ENCODE assay signal across 20 cellular contexts in the genomic region with DNA sequence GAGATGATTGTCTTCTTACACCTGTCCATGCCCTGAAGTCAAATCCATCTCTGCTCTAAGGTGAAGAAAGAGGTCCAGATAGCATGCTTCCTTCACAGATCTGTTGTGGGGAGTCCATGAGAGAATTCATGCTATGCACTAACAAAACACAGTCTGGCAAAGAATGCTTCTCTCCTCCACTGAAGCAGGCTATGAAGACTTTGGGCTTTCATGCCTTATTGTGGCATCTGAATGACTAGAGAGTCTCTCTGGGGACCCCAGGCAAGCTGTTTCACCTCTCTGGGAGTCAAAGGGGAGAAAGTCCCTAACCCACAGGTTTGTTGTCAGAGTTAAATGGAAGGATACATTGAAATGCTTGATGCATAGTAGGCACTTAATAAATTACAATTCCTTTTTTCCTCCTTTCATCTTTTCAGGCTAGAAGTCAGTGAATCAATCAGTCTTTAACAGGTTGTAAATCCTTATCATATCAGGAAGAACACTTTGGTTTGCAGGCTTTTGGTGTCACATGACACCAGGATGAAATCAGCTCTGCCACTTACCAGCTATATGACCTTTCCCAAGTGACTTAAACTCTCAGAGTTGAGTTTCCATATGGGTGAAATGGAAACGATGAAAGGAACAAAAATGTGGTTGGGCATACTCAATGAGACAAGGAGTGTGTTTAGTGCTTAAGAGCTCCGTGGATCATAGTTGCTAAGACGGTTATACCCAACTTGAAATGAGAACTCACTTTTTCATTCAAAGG.
"Had no signal": no experiment of that assay in that cellular context is flagged by ENCODE, and none has a peak within 500 bp of the region (broad histone marks: within the 10 kb centered on the region; RNA-seq: fewer than 3 reads in every experiment).

No MANE protein-coding gene starts in this region.

- FAIRE-seq: colon, keratinocyte, urothelium cell line had no signal

- DNase-seq: activated CD4-positive, alpha-beta T cell treated with anti-CD3 and anti-CD28 coated beads for 1 hour; activated CD4-positive, alpha-beta T cell treated with anti-CD3 and anti-CD28 coated beads, Interleukin-2, amount 50 U/mL, for 48 hours; activated CD8-positive, alpha-beta memory T cell treated with anti-CD3 and anti-CD28 coated beads, Interleukin-2, amount 10 ng/mL, durations not matched to agents 7 days and 5 days; activated naive CD4-positive, alpha-beta T cell treated with anti-CD3 and anti-CD28 coated beads, Interleukin-2, amount 10 ng/mL, durations not matched to agents 7 days and 5 days; activated T-cell treated with anti-CD3 and anti-CD28 coated beads, Interleukin-2, amount 50 U/mL, for 1 hour; hippocampal formation; left ventricle myocardium inferior; occipital lobe; stimulated activated CD4-positive, alpha-beta T cell treated with anti-CD3 and anti-CD28 coated beads, Interleukin-4, amount 100 ng/mL, for 24 hours; stimulated activated naive CD4-positive, alpha-beta T cell; T-helper 9 cell; tibial artery had no signal

- H3K4me3 ChIP-seq: ascending aorta, right atrium auricular region, skin epidermis, tibial artery had no signal

- H3K27me3 ChIP-seq: ascending aorta, right atrium auricular region, tibial artery had no signal

- H3K36me3 ChIP-seq: ascending aorta, left ventricle myocardium inferior, right atrium auricular region, tibial artery had no signal

- H3K27ac ChIP-seq: ascending aorta, right atrium auricular region, skin epidermis, tibial artery had no signal

- ATAC-seq: activated CD8-positive, alpha-beta memory T cell treated with anti-CD3 and anti-CD28 coated beads, Interleukin-2, amount 10 ng/mL, durations not matched to agents 7 days and 5 days; esophagus mucosa; natural killer cell treated with Interleukin-12 subunit alpha and Interleukin-12 subunit beta and Interleukin-15 and Interleukin-18, amount 100 ng/mL, for 72 hours had no signal

- H3K4me1 ChIP-seq: ascending aorta, tibial artery had no signal

- H3K9me3 ChIP-seq: ascending aorta, left ventricle myocardium inferior, right atrium auricular region, tibial artery had no signal
